7 cellular contexts compared by ENCODE assay signal in genomic region chr13:110313261-110313660, GRCh38. TPM values are rescaled to one million over a fixed set of nuclear protein-coding genes. Genes with fewer than 3 reads are reported as not detected.
A peak's percentile ranks its signal among the peaks of the same experiment; 100 is the strongest.
DNase-seq lines count a peak whose midpoint lies in the region; ATAC-seq and TF ChIP-seq lines count a peak whose summit lies in the region.
"Not testable (repeated sequence)": the region's sequence is repeated elsewhere in the genome, so short reads cannot be mapped to it uniquely, and the experiment has no call there.

No MANE protein-coding gene starts in this region.

- not testable (repeated sequence) for ATAC-seq in RWPE2 (ENCODE audit: low read depth); gastroesophageal sphincter; lower lobe of right lung

- not testable (repeated sequence) for H3K4me3 ChIP-seq in RWPE2 (ENCODE audit: severe bottlenecking); lower lobe of right lung; osteoblast (ENCODE audit: insufficient read depth, low read length); skeletal muscle satellite cell (ENCODE audit: low read length)
- H3K4me3 ChIP-seq in coronary artery (peak overlapping the region; percentile 98), gastroesophageal sphincter (peak overlapping the region in 1 of 2 donors; percentile 98), tibial artery (peak overlapping the region; percentile 79 to 97)

- peaks cover 37% of the 10 kb centered on the region for H3K4me1 ChIP-seq in RWPE2 (ENCODE audit: insufficient read depth, poor library complexity, severe bottlenecking)
- H3K4me1 ChIP-seq in gastroesophageal sphincter, result peaks cover 2 to 92% (median 53%) of the 10 kb centered on the region in 3 donors
- peaks cover 26% of the 10 kb centered on the region for H3K4me1 ChIP-seq in lower lobe of right lung
- H3K4me1 ChIP-seq in osteoblast (ENCODE audit: insufficient read depth, low read length), result peaks cover 56% of the 10 kb centered on the region
- peaks cover 44% of the 10 kb centered on the region for H3K4me1 ChIP-seq in skeletal muscle satellite cell (ENCODE audit: control insufficient read depth, insufficient read depth, low read length)
- peaks cover 0 to 91% (median 71%) of the 10 kb centered on the region in 4 donors for H3K4me1 ChIP-seq in tibial artery

- H3K27me3 ChIP-seq in RWPE2 (ENCODE audit: insufficient read depth, poor library complexity, severe bottlenecking); gastroesophageal sphincter; lower lobe of right lung (ENCODE audit: low read depth); osteoblast (ENCODE audit: insufficient read depth, low read length); skeletal muscle satellite cell (ENCODE audit: control insufficient read depth, insufficient read depth, low read length); tibial artery: not testable (repeated sequence)

- TF ChIP-seq CTCF in RWPE2 (IDR thresholded peaks at IDR 0.05; ENCODE audit: poor library complexity, severe bottlenecking); coronary artery (IDR thresholded peaks at IDR 0.05); gastroesophageal sphincter (IDR thresholded peaks at IDR 0.05); lower lobe of right lung (IDR thresholded peaks at IDR 0.05); osteoblast (IDR thresholded peaks at IDR 0.05; ENCODE audit: extremely low read depth, low read depth, low read length); tibial artery (IDR thresholded peaks at IDR 0.05): not testable (repeated sequence)

- not testable (repeated sequence) for TF ChIP-seq EP300 in gastroesophageal sphincter (IDR thresholded peaks at IDR 0.05)

- H3K79me2 ChIP-seq in osteoblast (ENCODE audit: insufficient read depth, low read length), result peaks cover 87% of the 10 kb centered on the region

- not testable (repeated sequence) for H3K9ac ChIP-seq in skeletal muscle satellite cell (ENCODE audit: low read depth, low read length)

- H2AFZ ChIP-seq in osteoblast (ENCODE audit: low read length), result not testable (repeated sequence)

- H3K27ac ChIP-seq in RWPE2 (ENCODE audit: poor library complexity, severe bottlenecking) (peak overlapping the region; percentile 99), coronary artery (peak overlapping the region; percentile 99), gastroesophageal sphincter (peak overlapping the region; percentile 95 to 99 (median 98)), lower lobe of right lung (peak overlapping the region; percentile 69), osteoblast (ENCODE audit: low read depth, low read length) (peak overlapping the region; percentile 92), tibial artery (peak overlapping the region; percentile 96 to 99)

- H3K9me3 ChIP-seq in RWPE2 (ENCODE audit: severe bottlenecking); gastroesophageal sphincter; lower lobe of right lung; osteoblast (ENCODE audit: low read depth, low read length); skeletal muscle satellite cell (replicated peaks; ENCODE audit: low read length); tibial artery: not testable (repeated sequence)

- H3K4me2 ChIP-seq in osteoblast (ENCODE audit: insufficient read depth, low read length), result peak overlapping the region; percentile 59
- peak overlapping the region; percentile 52 for H3K4me2 ChIP-seq in skeletal muscle satellite cell (ENCODE audit: low read length)

- intact Hi-C loops in lower lobe of right lung (cut with DNase I); tibial artery (cut with DNase I; ENCODE audit: low total_unique reads): not testable (repeated sequence)

- 60 to 87% methylated on average over 1 to 4 of the region's 29 CpGs for WGBS in gastroesophageal sphincter (ENCODE audit: low coverage in 1 of 2), 2 donors

- not testable (repeated sequence) for TF ChIP-seq POLR2A in gastroesophageal sphincter (IDR thresholded peaks at IDR 0.05)

- DNase-seq in RWPE2 (ENCODE audit: low spot score); coronary artery (ENCODE audit: low spot score); lower lobe of right lung; osteoblast (ENCODE audit: insufficient read length, low spot score, missing footprints): not testable (repeated sequence)
- DNase-seq in tibial artery, result peak in 1 of 2 donors; percentile 34

- H4K20me1 ChIP-seq in osteoblast (ENCODE audit: insufficient read depth, low read length), result peaks cover 51% of the 10 kb centered on the region

- H3K36me3 ChIP-seq in RWPE2 (ENCODE audit: low read depth) (peaks cover 56% of the 10 kb centered on the region), gastroesophageal sphincter (peaks cover 0 to 14% of the 10 kb centered on the region in 2 donors), osteoblast (ENCODE audit: insufficient read depth, low read length) (peaks cover 68% of the 10 kb centered on the region), skeletal muscle satellite cell (ENCODE audit: insufficient read depth, low read length) (peaks cover 49% of the 10 kb centered on the region), tibial artery (peaks cover 14 to 22% (median 14%) of the 10 kb centered on the region in 3 donors)
- not testable (repeated sequence) for H3K36me3 ChIP-seq in lower lobe of right lung

RNA-seq across cellular contexts. Expression of gene COL4A2, which starts 6.2 kb away (rescaled TPM):
- total RNA-seq in gastroesophageal sphincter (100 to 1,000 TPM; 478 to 945 (median 543) TPM), lower lobe of right lung (185 TPM), osteoblast (267 and 291 TPM in 2 replicates)
- total RNA-seq in skeletal muscle satellite cell (2012; rRNA removed), result 75.5 and 113 TPM in 2 replicates

RNA-seq across cellular contexts. Expression of gene COL4A1, which starts 6.3 kb away (rescaled TPM):
- total RNA-seq in gastroesophageal sphincter, result 100 to 1,000 TPM; 278 to 618 (median 440) TPM
- 161 TPM for total RNA-seq in lower lobe of right lung
- total RNA-seq in osteoblast, result 412 and 433 TPM in 2 replicates
- total RNA-seq in skeletal muscle satellite cell (2012; rRNA removed), result 112 and 149 TPM in 2 replicates
